ENCODE assay signal across 8 cellular contexts in the genomic region with DNA sequence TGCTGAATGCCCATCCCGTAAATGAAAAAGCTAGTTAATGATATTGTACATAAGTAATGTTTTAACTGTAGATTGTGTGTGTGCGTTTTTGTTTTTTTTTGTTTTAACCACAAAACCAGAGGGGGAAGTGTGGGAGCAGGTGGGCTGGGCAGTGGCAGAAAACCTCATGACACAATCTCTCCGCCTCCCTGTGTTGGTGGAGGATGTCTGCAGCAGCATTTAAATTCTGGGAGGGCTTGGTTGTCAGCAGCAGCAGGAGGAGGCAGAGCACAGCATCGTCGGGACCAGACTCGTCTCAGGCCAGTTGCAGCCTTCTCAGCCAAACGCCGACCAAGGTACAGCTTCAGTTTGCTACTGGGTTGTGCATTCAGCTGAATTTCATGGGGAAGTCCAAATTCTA. TPM values are rescaled to one million over a fixed set of nuclear protein-coding genes. Genes with fewer than 3 reads are reported as not detected.
DNase-seq lines count a peak whose midpoint lies in the region; ATAC-seq and TF ChIP-seq lines count a peak whose summit lies in the region.

A gene (plus strand): TSS at position 249 of the 400 bp plus-strand sequence. CDS start 1,182 bp downstream, outside the sequence.

- no peak for TF ChIP-seq EP300 in sigmoid colon (IDR thresholded peaks at IDR 0.05)

- TF ChIP-seq POLR2A in sigmoid colon (IDR thresholded peaks at IDR 0.05): no peak

- H3K4me1 ChIP-seq in DND-41 (ENCODE audit: insufficient read depth, low read length) (peaks cover 15% of the 10 kb centered on the region), right cardiac atrium (ENCODE audit: control insufficient read depth, insufficient read depth, low read length) (no peaks in the 10 kb centered on the region), sigmoid colon (peaks cover 0 to 5% (median 2%) of the 10 kb centered on the region in 4 donors)

- TF ChIP-seq CTCF in DND-41 (IDR thresholded peaks at IDR 0.05; ENCODE audit: borderline replicate concordance, extremely low read depth, low read length, poor library complexity, severe bottlenecking) (no peak), activated B cell treated with CpG ODN at 0.5 μM for 24 hours (IDR thresholded peaks at IDR 0.05) (no peak), sigmoid colon (IDR thresholded peaks at IDR 0.05) (no peak)

- DNase-seq in DND-41: peak; percentile 67
- DNase-seq in Jurkat, Clone E6-1 (ENCODE audit: low read depth, low spot score): peak; percentile 65
- no peak for DNase-seq in activated B cell treated with CpG ODN at 0.5 μM for 24 hours
- no peak for DNase-seq in right cardiac atrium
- no peak for DNase-seq in sigmoid colon

- intact Hi-C loops in activated B cell treated with CpG ODN at 0.5 μM for 24 hours (cut with micrococcal nuclease): no loop called here
- intact Hi-C loops in right cardiac atrium (cut with DNase I): loop anchor here in 2 of 4 donors (2.0 to 10.0 kb wide), 2 partner anchors 123 to 291 kb away; no protein-coding TSS in a partner anchor
- intact Hi-C loops in sigmoid colon (cut with DNase I): loop anchor here (10.0 kb wide), 1 partner anchor 239 kb away; no protein-coding TSS in a partner anchor

- peak; percentile 95 for ATAC-seq in DND-41 (ENCODE audit: insufficient read depth, low read depth)
- ATAC-seq in GM19452 (IDR thresholded peaks at IDR 0.05; ENCODE audit: unreplicated experiment): peak; percentile 84
- peak; percentile 42 for ATAC-seq in activated B cell treated with CpG ODN at 0.5 μM for 24 hours (ENCODE audit: low read depth)
- no peak for ATAC-seq in right cardiac atrium
- no peak for ATAC-seq in HG03521 (IDR thresholded peaks at IDR 0.05; ENCODE audit: unreplicated experiment)
- ATAC-seq in GM21390 (IDR thresholded peaks at IDR 0.05; ENCODE audit: unreplicated experiment): no peak

- no peak within 1 kb of the TSS for H3K9ac ChIP-seq in DND-41 (ENCODE audit: low read depth, low read length)

- peaks cover 11% of the 10 kb centered on the region for H3K27me3 Mint-ChIP-seq in activated B cell treated with CpG ODN at 0.5 μM for 24 hours

- H3K4me2 ChIP-seq in DND-41 (ENCODE audit: insufficient read depth, low read length): peak within 1 kb of the TSS; percentile 58; the same call in 1 of the 2 replicates

- H3K79me2 ChIP-seq in DND-41 (ENCODE audit: insufficient read depth, low read length): no peaks in the 10 kb centered on the region

- no peak within 1 kb of the TSS for H2AFZ ChIP-seq in DND-41 (ENCODE audit: low read depth, low read length)

- H3K27ac ChIP-seq in DND-41 (ENCODE audit: low read length) (no peak within 1 kb of the TSS), right cardiac atrium (ENCODE audit: low read length) (no peak within 1 kb of the TSS), sigmoid colon (no peak within 1 kb of the TSS)

- H3K27ac Mint-ChIP-seq in activated B cell treated with CpG ODN at 0.5 μM for 24 hours: no peak within 1 kb of the TSS

- POLR2A ChIA-PET in activated B cell treated with CpG ODN at 0.5 μM for 24 hours (lab: Charles Lee): no interaction called here

- no peaks in the 10 kb centered on the region for H4K20me1 ChIP-seq in DND-41 (ENCODE audit: insufficient read depth, low read length)

- peaks cover 9% of the 10 kb centered on the region for H3K4me1 Mint-ChIP-seq in activated B cell treated with CpG ODN at 0.5 μM for 24 hours

- peak within 1 kb of the TSS; percentile 5 for H3K4me3 Mint-ChIP-seq in activated B cell treated with CpG ODN at 0.5 μM for 24 hours

- H3K9me3 Mint-ChIP-seq in activated B cell treated with CpG ODN at 0.5 μM for 24 hours: no peaks in the 10 kb centered on the region

- H3K9me3 ChIP-seq in DND-41 (ENCODE audit: insufficient read depth, low read length, severe bottlenecking) (no peaks in the 10 kb centered on the region), right cardiac atrium (ENCODE audit: control insufficient read depth, low read length) (no peaks in the 10 kb centered on the region), sigmoid colon (no peaks in the 10 kb centered on the region)

- H3K36me3 Mint-ChIP-seq in activated B cell treated with CpG ODN at 0.5 μM for 24 hours (ENCODE audit: low read depth): no peaks in the 10 kb centered on the region

- CTCF ChIA-PET in activated B cell treated with CpG ODN at 0.5 μM for 24 hours (lab: Charles Lee): interaction anchor here (1.3 to 2.1 kb wide), 3 partner anchors 123 to 236 kb away, joined by 3 to 9 read pairs (median 7); no protein-coding TSS in a partner anchor

- H3K27me3 ChIP-seq in DND-41 (ENCODE audit: insufficient read depth, low read length, poor library complexity) (peaks cover 27% of the 10 kb centered on the region), right cardiac atrium (ENCODE audit: control insufficient read depth, insufficient read depth) (no peaks in the 10 kb centered on the region), sigmoid colon (no peaks in the 10 kb centered on the region)

- WGBS in right cardiac atrium: 29% methylated on average over 8 of the region's 8 CpGs
- 12 to 18% methylated on average over 8 of the region's 8 CpGs for WGBS in sigmoid colon, 2 donors

- no peaks in the 10 kb centered on the region for H3K36me3 ChIP-seq in DND-41 (ENCODE audit: insufficient read depth, low read length)
- H3K36me3 ChIP-seq in sigmoid colon: no peaks in the 10 kb centered on the region

- peak within 1 kb of the TSS in 1 of 2 experiments; percentile 31; a peak in 1 of 4 replicates for H3K4me3 ChIP-seq in DND-41 (ENCODE audit: low read depth in 1 of 2, low read length in 2 of 2)
- no peak within 1 kb of the TSS for H3K4me3 ChIP-seq in Jurkat, Clone E6-1 (ENCODE audit: low read length)
- no peak within 1 kb of the TSS for H3K4me3 ChIP-seq in right cardiac atrium (ENCODE audit: low read length)
- H3K4me3 ChIP-seq in sigmoid colon: peak within 1 kb of the TSS in 1 of 4 donors; percentile 6

RNA-seq across cellular contexts. Expression of the gene that starts here (rescaled TPM):
- not detected for polyA plus RNA-seq in Jurkat, Clone E6-1 (2012; ENCODE audit: insufficient read depth, insufficient read length)
- total RNA-seq in activated B cell treated with CpG ODN at 0.5 μM for 24 hours (not detected in 2 replicates), right cardiac atrium (10 to 100 TPM in 2 of 4 donors, 1 to 10 TPM in 2; 3.1 to 38.8 (median 19.2) TPM), sigmoid colon (10 to 100 TPM; 30.4 to 47.8 (median 41.9) TPM)
- polyA plus RNA-seq in right cardiac atrium (20.9 TPM), sigmoid colon (10 to 100 TPM in 2 of 3 donors, 1 to 10 TPM in 1; 3.0 to 29.4 (median 16.6) TPM)

Comparison
In these comparisons a context has a peak if more than half of its experiments do, and no peak if none do; other contexts are left out.
1. Peak in ATAC-seq in activated B cell treated with CpG ODN at 0.5 μM for 24 hours; RNA of the gene not detected or under 1 TPM.
2. ATAC-seq: peak in DND-41 (single experiment) and GM19452 (single experiment); none in right cardiac atrium (0 of 2), HG03521 (single experiment) and GM21390 (single experiment).
3. DNase-seq: peak in DND-41 (single experiment) and Jurkat, Clone E6-1 (single experiment); none in activated B cell treated with CpG ODN at 0.5 μM for 24 hours (single experiment), right cardiac atrium (0 of 3) and sigmoid colon (single experiment).